In genomic region chr3:47513125-47513929, GRCh38 we compare ENCODE assay signal across 8 cellular contexts. TPM values are rescaled to one million over a fixed set of nuclear protein-coding genes. Genes with fewer than 3 reads are reported as not detected.
A peak's percentile ranks its signal among the peaks of the same experiment; 100 is the strongest.
DNase-seq lines count a peak whose midpoint lies in the region; ATAC-seq and TF ChIP-seq lines count a peak whose summit lies in the region.

Gene ELP6, minus strand, starts transcription at chr3:47513712. Its CDS starts 122 bp downstream, at chr3:47513590.

- H3K4me3 ChIP-seq in heart right ventricle (peak within 1 kb of the TSS; percentile 61 to 79 (median 68)), upper lobe of right lung (peak within 1 kb of the TSS; percentile 66)

- no peaks in the 10 kb centered on the region for H3K27me3 ChIP-seq in heart right ventricle
- H3K27me3 ChIP-seq in upper lobe of right lung, result no peaks in the 10 kb centered on the region

- H3K27ac ChIP-seq in heart right ventricle, result peak within 1 kb of the TSS; percentile 82 to 95 (median 92)
- H3K27ac ChIP-seq in upper lobe of right lung, result peak within 1 kb of the TSS; percentile 92

- ATAC-seq in HG02884 (IDR thresholded peaks at IDR 0.05; ENCODE audit: unreplicated experiment) (peak; percentile 90), heart right ventricle (peak; percentile 98 to 100 (median 99)), upper lobe of right lung (peak; percentile 99)

- H3K9me3 ChIP-seq in heart right ventricle (no peaks in the 10 kb centered on the region), upper lobe of right lung (no peaks in the 10 kb centered on the region)

- H3K4me1 ChIP-seq in heart right ventricle (peaks cover 3 to 16% (median 11%) of the 10 kb centered on the region in 9 donors), upper lobe of right lung (peaks cover 5% of the 10 kb centered on the region)

- H3K36me3 ChIP-seq in heart right ventricle, result peaks cover 0 to 29% (median 10%) of the 10 kb centered on the region in 9 donors
- H3K36me3 ChIP-seq in upper lobe of right lung, result peaks cover 22% of the 10 kb centered on the region

- TF ChIP-seq CTCF in GM13977 (IDR thresholded peaks at IDR 0.05; ENCODE audit: extremely low read depth, insufficient read depth, missing control alignments) (peak; percentile 79), heart right ventricle (IDR thresholded peaks at IDR 0.05) (peak in 8 of 9 donors; percentile 31 to 68 (median 50)), upper lobe of right lung (IDR thresholded peaks at IDR 0.05) (peak; percentile 49)

- in situ Hi-C loops in GM13977 (cut with MboI; ENCODE audit: low pct_unique_long_range_greater_than_20kb, low sequenced_read_pairs, unreplicated experiment), result loop anchor here (25.0 kb wide), 1 partner anchor 474 kb away; no protein-coding TSS in a partner anchor

- DNase-seq in GM13977 (ENCODE audit: low spot score), result peak; percentile 93
- peak; percentile 88 for DNase-seq in NCI-H146 treated with DMSO at 0.1 percent for 48 hours (lab: John Stamatoyannopoulos, UW; ENCODE audit: unreplicated experiment)
- DNase-seq in amniotic epithelial cell (ENCODE audit: low read depth), result peak; percentile 93
- peak; percentile 97 for DNase-seq in heart right ventricle
- peak; percentile 99 for DNase-seq in posterior vena cava (ENCODE audit: low spot score)
- peak; percentile 98 for DNase-seq in upper lobe of right lung

- WGBS in heart right ventricle, 2 donors, result 0 to 1% methylated on average over 71 of the region's 71 CpGs

- intact Hi-C loops in T-helper 1 cell treated with Interleukin-12 subunit alpha and Interleukin-12 subunit beta and Interleukin-4 antibody, amounts not matched to agents 30 ng/mL and 1 ng/mL, for 36 hours (cut with micrococcal nuclease), result loop anchor here (1.0 to 10.0 kb wide), 16 partner anchors 9 to 1581 kb away; partner anchors contain the start of genes CCDC12, CDC25A, CSPG5 and DHX30
- intact Hi-C loops in heart right ventricle (cut with DNase I), result loop anchor here in 3 of 10 donors (2.0 to 5.0 kb wide), 3 partner anchors 267 to 289 kb away; partner anchors contain the start of genes SMARCC1 (in 2 of the 3) and DHX30 (in 1 of the 3)
- intact Hi-C loops in posterior vena cava (cut with DNase I), result no loop called here
- intact Hi-C loops in upper lobe of right lung (cut with DNase I), result no loop called here

RNA-seq across cellular contexts. Expression of gene ELP6, which starts in this region (rescaled TPM):
- 43.3 and 46.1 TPM in 2 replicates for total RNA-seq in T-helper 1 cell treated with Interleukin-12 subunit alpha and Interleukin-12 subunit beta and Interleukin-4 antibody, amounts not matched to agents 30 ng/mL and 1 ng/mL, for 36 hours
- total RNA-seq in heart right ventricle (10 to 100 TPM; 16.5 to 22.5 (median 20.2) TPM), posterior vena cava (10 to 100 TPM; 15.1 to 20.5 TPM), upper lobe of right lung (17.9 TPM)
- 10 to 100 TPM; 24.9 to 31.3 TPM for polyA plus RNA-seq in heart right ventricle

Comparison
In these comparisons a context has a peak if more than half of its experiments do, and no peak if none do; other contexts are left out.
1. Peak in every context shown above with its lines: DNase-seq, ATAC-seq, H3K4me3 ChIP-seq and H3K27ac ChIP-seq.